ENCODE assay signal across 10 cellular contexts in the genomic region with DNA sequence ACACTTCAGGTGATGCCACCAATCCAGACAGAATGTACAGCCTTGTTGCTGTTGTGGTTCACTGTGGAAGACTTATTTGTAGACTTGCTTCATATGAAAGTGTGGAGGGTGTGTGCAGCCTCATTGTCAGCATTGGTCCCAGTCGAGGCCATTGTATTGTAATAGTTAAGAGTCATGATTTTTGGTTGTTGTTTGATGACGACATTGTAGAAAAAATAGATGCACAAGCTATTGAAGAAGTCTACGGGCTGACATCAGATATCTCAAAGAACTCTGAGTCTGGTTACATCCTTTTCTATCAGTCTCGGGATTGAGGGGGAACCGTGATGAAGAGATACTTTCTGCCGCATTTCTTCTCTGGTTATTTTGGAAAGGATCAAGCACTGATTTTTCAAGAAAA. TPM values are rescaled to one million over a fixed set of nuclear protein-coding genes. Genes with fewer than 3 reads are reported as not detected.
"Had no signal": no experiment of that assay in that cellular context is flagged by ENCODE, and none has a peak within 500 bp of the region (broad histone marks: within the 10 kb centered on the region; RNA-seq: fewer than 3 reads in every experiment).

No MANE protein-coding gene starts in this region.

- H3K27ac ChIP-seq: HL-60, KMS-11 had no signal

- H3K4me2 ChIP-seq: KMS-11 had no signal

- H3K4me3 ChIP-seq: K562 had no signal

- ATAC-seq: K562 had no signal

- H3K9ac ChIP-seq: KMS-11 had no signal

- FAIRE-seq: HTR-8/SVneo had no signal

- DNase-seq: IMR-90, KBM-7, KG1 had no signal

RNA-seq across cellular contexts. Expression of a gene that starts 56.4 kb away (rescaled TPM):
- total RNA-seq: HT-29, HT1080, IMR-90, K562 had no signal
- polyA plus RNA-seq: IgD-negative memory B cell, IMR-90, K562 had no signal
